ENCODE assay signal across 1 cellular context in the genomic region with DNA sequence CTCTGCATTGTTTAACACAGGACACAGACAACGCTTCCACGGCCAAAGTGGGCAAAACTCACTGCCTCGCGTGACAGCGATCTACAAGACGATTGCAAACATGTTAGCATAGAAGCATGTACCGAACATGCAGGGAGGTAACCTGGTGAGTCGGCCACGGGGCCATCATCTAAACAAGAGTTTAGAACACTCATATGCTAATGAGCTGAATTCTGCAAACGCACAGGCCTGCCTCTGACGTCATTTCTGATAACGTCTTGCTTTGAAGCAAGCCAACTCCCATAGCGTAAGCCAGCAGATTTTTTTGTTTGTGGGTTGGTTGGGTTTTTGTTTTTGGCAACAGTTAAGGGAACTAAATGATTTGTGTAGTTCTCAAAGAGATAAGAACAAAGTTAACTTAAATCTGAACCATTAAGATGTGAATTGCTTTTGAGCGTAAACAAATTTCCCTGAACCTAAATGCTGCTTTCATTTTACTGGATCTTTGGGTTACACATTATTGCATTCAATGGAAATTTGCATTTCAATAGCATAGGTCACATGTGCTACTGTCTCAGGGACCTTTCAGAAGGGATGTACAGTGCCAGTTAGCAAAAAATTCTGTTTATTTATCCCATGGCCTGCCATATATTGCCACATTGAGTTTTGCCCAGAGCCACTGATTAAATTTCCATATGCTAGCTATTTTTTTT.
TF ChIP-seq lines count a peak whose summit lies in the region.

No MANE protein-coding gene starts in this region.

TF ChIP-seq in HEK293, 187 proteins besides CTCF, POLR2A, EP300 and RAD21 (continued from another document):
- TF ChIP-seq, protein P1, sequence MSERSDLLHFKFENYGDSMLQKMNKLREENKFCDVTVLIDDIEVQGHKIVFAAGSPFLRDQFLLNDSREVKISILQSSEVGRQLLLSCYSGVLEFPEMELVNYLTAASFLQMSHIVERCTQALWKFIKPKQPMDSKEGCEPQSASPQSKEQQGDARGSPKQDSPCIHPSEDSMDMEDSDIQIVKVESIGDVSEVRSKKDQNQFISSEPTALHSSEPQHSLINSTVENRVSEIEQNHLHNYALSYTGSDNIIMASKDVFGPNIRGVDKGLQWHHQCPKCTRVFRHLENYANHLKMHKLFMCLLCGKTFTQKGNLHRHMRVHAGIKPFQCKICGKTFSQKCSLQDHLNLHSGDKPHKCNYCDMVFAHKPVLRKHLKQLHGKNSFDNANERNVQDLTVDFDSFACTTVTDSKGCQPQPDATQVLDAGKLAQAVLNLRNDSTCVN (tag by site-specific recombination; optimal IDR thresholded peaks at IDR 0.05), result no peak
- TF ChIP-seq, protein P2, sequence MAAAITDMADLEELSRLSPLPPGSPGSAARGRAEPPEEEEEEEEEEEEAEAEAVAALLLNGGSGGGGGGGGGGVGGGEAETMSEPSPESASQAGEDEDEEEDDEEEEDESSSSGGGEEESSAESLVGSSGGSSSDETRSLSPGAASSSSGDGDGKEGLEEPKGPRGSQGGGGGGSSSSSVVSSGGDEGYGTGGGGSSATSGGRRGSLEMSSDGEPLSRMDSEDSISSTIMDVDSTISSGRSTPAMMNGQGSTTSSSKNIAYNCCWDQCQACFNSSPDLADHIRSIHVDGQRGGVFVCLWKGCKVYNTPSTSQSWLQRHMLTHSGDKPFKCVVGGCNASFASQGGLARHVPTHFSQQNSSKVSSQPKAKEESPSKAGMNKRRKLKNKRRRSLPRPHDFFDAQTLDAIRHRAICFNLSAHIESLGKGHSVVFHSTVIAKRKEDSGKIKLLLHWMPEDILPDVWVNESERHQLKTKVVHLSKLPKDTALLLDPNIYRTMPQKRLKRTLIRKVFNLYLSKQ (tag by site-specific recombination; IDR thresholded peaks at IDR 0.05; ENCODE audit: borderline replicate concordance), result no peak
- TF ChIP-seq KLF1 (tag by site-specific recombination; IDR thresholded peaks at IDR 0.05) (no peak), ZNF658 (tag by site-specific recombination; IDR thresholded peaks at IDR 0.05) (no peak), ZEB2 (tag by site-specific recombination; IDR thresholded peaks at IDR 0.05) (peak; percentile 53), ZBTB21 (tag by site-specific recombination; IDR thresholded peaks at IDR 0.05) (peak; percentile 92), SCRT1 (tag by site-specific recombination; IDR thresholded peaks at IDR 0.05; ENCODE audit: borderline replicate concordance) (no peak), ZXDB (tag by site-specific recombination; IDR thresholded peaks at IDR 0.05) (no peak), TCF7L2 (IDR thresholded peaks at IDR 0.05; ENCODE audit: borderline replicate concordance, low read depth, low read length) (no peak; the same call in 1 of the 2 replicates), ZNF248 (tag by site-specific recombination; IDR thresholded peaks at IDR 0.05) (no peak), ZNF707 (tag by site-specific recombination; IDR thresholded peaks at IDR 0.05) (no peak), ZNF138 (tag by site-specific recombination; IDR thresholded peaks at IDR 0.05; ENCODE audit: borderline replicate concordance) (no peak), ZNF501 (tag by site-specific recombination; IDR thresholded peaks at IDR 0.05) (no peak), ZNF529 (tag by site-specific recombination; IDR thresholded peaks at IDR 0.05; ENCODE audit: insufficient replicate concordance) (no peak), RBAK (tag by site-specific recombination; IDR thresholded peaks at IDR 0.05) (no peak), ZNF433 (tag by site-specific recombination; IDR thresholded peaks at IDR 0.05; ENCODE audit: low read depth) (no peak), ZNF571 (tag by site-specific recombination; IDR thresholded peaks at IDR 0.05) (no peak), ZNF175 (tag by site-specific recombination; IDR thresholded peaks at IDR 0.05) (no peak), ZBTB1 (tag by site-specific recombination; IDR thresholded peaks at IDR 0.05) (no peak), IKZF3 (tag by site-specific recombination; IDR thresholded peaks at IDR 0.05) (no peak), ZNF311 (tag by site-specific recombination; IDR thresholded peaks at IDR 0.05; ENCODE audit: borderline replicate concordance) (no peak), ZNF274 (IDR thresholded peaks at IDR 0.05; ENCODE audit: low read length) (no peak), ZNF274 (tag by site-specific recombination; IDR thresholded peaks at IDR 0.05; ENCODE audit: borderline replicate concordance) (no peak), ZNF610 (tag by site-specific recombination; IDR thresholded peaks at IDR 0.05; ENCODE audit: borderline replicate concordance) (no peak), PRDM10 (tag by site-specific recombination; IDR thresholded peaks at IDR 0.05) (peak; percentile 29; the same call in 1 of the 2 replicates), GLI4 (tag by site-specific recombination; IDR thresholded peaks at IDR 0.05) (no peak), ZNF777 (tag by site-specific recombination; IDR thresholded peaks at IDR 0.05; ENCODE audit: borderline replicate concordance) (no peak), ZNF585B (tag by site-specific recombination; IDR thresholded peaks at IDR 0.05) (no peak), SP7 (tag by site-specific recombination; IDR thresholded peaks at IDR 0.05) (peak; percentile 75), ZNF114 (tag by site-specific recombination; IDR thresholded peaks at IDR 0.05) (no peak), ZNF391 (tag by site-specific recombination; IDR thresholded peaks at IDR 0.05; ENCODE audit: borderline replicate concordance, low read depth) (0 out of 2 replicates have a peak, but pooled peaks have one; percentile 30), KLF10 (tag by site-specific recombination; IDR thresholded peaks at IDR 0.05) (peak; percentile 63; the same call in 1 of the 2 replicates), ZNF768 (tag by site-specific recombination; IDR thresholded peaks at IDR 0.05) (no peak), ZNF747 (tag by site-specific recombination; IDR thresholded peaks at IDR 0.05) (no peak), GLIS1 (tag by site-specific recombination; IDR thresholded peaks at IDR 0.05) (no peak), ZNF132 (tag by site-specific recombination; IDR thresholded peaks at IDR 0.05; ENCODE audit: borderline replicate concordance) (no peak), ZNF23 (tag by site-specific recombination; IDR thresholded peaks at IDR 0.05; ENCODE audit: borderline replicate concordance) (no peak), MYNN (tag by site-specific recombination; IDR thresholded peaks at IDR 0.05; ENCODE audit: borderline replicate concordance) (no peak), ZNF600 (tag by site-specific recombination; IDR thresholded peaks at IDR 0.05) (no peak)
- TF ChIP-seq, protein P3, sequence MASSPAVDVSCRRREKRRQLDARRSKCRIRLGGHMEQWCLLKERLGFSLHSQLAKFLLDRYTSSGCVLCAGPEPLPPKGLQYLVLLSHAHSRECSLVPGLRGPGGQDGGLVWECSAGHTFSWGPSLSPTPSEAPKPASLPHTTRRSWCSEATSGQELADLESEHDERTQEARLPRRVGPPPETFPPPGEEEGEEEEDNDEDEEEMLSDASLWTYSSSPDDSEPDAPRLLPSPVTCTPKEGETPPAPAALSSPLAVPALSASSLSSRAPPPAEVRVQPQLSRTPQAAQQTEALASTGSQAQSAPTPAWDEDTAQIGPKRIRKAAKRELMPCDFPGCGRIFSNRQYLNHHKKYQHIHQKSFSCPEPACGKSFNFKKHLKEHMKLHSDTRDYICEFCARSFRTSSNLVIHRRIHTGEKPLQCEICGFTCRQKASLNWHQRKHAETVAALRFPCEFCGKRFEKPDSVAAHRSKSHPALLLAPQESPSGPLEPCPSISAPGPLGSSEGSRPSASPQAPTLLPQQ (tag by site-specific recombination; IDR thresholded peaks at IDR 0.05), result no peak
- TF ChIP-seq, protein P4, sequence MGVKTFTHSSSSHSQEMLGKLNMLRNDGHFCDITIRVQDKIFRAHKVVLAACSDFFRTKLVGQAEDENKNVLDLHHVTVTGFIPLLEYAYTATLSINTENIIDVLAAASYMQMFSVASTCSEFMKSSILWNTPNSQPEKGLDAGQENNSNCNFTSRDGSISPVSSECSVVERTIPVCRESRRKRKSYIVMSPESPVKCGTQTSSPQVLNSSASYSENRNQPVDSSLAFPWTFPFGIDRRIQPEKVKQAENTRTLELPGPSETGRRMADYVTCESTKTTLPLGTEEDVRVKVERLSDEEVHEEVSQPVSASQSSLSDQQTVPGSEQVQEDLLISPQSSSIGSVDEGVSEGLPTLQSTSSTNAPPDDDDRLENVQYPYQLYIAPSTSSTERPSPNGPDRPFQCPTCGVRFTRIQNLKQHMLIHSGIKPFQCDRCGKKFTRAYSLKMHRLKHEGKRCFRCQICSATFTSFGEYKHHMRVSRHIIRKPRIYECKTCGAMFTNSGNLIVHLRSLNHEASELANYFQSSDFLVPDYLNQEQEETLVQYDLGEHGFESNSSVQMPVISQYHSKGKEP (tag by site-specific recombination; IDR thresholded peaks at IDR 0.05), result no peak
- TF ChIP-seq, protein P5, sequence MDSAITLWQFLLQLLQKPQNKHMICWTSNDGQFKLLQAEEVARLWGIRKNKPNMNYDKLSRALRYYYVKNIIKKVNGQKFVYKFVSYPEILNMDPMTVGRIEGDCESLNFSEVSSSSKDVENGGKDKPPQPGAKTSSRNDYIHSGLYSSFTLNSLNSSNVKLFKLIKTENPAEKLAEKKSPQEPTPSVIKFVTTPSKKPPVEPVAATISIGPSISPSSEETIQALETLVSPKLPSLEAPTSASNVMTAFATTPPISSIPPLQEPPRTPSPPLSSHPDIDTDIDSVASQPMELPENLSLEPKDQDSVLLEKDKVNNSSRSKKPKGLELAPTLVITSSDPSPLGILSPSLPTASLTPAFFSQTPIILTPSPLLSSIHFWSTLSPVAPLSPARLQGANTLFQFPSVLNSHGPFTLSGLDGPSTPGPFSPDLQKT (IDR thresholded peaks at IDR 0.05; ENCODE audit: borderline replicate concordance, low read depth, low read length), result no peak
- TF ChIP-seq, protein P6, sequence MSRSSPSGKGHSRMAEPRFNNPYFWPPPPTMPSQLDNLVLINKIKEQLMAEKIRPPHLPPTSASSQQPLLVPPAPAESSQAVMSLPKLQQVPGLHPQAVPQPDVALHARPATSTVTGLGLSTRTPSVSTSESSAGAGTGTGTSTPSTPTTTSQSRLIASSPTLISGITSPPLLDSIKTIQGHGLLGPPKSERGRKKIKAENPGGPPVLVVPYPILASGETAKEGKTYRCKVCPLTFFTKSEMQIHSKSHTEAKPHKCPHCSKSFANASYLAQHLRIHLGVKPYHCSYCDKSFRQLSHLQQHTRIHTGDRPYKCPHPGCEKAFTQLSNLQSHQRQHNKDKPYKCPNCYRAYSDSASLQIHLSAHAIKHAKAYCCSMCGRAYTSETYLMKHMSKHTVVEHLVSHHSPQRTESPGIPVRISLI (tag by site-specific recombination; IDR thresholded peaks at IDR 0.05), result peak; percentile 89
- TF ChIP-seq, protein P7, sequence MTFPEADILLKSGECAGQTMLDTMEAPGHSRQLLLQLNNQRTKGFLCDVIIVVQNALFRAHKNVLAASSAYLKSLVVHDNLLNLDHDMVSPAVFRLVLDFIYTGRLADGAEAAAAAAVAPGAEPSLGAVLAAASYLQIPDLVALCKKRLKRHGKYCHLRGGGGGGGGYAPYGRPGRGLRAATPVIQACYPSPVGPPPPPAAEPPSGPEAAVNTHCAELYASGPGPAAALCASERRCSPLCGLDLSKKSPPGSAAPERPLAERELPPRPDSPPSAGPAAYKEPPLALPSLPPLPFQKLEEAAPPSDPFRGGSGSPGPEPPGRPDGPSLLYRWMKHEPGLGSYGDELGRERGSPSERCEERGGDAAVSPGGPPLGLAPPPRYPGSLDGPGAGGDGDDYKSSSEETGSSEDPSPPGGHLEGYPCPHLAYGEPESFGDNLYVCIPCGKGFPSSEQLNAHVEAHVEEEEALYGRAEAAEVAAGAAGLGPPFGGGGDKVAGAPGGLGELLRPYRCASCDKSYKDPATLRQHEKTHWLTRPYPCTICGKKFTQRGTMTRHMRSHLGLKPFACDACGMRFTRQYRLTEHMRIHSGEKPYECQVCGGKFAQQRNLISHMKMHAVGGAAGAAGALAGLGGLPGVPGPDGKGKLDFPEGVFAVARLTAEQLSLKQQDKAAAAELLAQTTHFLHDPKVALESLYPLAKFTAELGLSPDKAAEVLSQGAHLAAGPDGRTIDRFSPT (tag by site-specific recombination; IDR thresholded peaks at IDR 0.05), result no peak
